14 cellular contexts compared by ENCODE assay signal in the genomic region with DNA sequence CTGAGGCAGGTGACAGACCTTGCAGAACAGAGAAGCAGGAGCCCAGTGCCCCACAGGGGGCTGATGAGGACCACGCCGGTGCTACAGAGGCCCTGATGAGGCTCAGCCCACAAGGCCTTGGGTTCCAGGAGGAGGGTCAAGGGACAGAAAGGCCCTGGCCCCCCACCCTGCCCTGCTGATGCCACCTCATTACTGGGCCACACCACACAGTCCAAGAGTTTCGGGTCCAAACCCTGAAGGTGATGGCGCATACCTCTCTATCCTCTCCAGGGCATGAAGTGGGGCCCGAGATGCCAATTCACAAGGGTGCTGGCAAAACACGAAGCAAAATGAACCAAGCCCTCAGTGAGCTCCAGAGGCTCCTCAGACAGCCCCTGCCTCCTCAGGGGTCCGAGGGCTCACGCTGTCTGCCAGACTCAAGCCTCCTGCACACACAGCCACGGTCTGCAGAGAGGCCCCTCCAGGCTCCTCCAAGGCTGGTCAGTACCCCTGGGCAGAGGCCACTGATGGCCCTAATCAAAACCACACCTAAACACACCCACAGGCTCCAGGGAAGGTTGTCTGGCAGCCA. TPM values are rescaled to one million over a fixed set of nuclear protein-coding genes. Genes with fewer than 3 reads are reported as not detected.
DNase-seq lines count a peak whose midpoint lies in the region; ATAC-seq and TF ChIP-seq lines count a peak whose summit lies in the region.
"Had no signal": no experiment of that assay in that cellular context is flagged by ENCODE, and none has a peak within 500 bp of the region (broad histone marks: within the 10 kb centered on the region; RNA-seq: fewer than 3 reads in every experiment).

No MANE protein-coding gene starts in this region.

- H3K4me1 Mint-ChIP-seq in activated naive CD4-positive, alpha-beta T cell treated with anti-CD3 and anti-CD28 coated beads, Interleukin-2, amount 10 ng/mL, durations not matched to agents 7 days and 5 days: peaks cover 22% of the 10 kb centered on the region
- peaks cover 2% of the 10 kb centered on the region for H3K4me1 Mint-ChIP-seq in activated naive CD4-positive, alpha-beta T cell treated with anti-CD3 and anti-CD28 coated beads for 36 hours (ENCODE audit: low read depth)
- H3K4me1 Mint-ChIP-seq: neural progenitor cell had no signal

- no peaks in the 10 kb centered on the region for H3K36me3 ChIP-seq in lower lobe of right lung
- H3K36me3 ChIP-seq: neural progenitor cell had no signal

- intact Hi-C loops in activated naive CD4-positive, alpha-beta T cell treated with anti-CD3 and anti-CD28 coated beads for 36 hours (cut with micrococcal nuclease): no loop called here
- intact Hi-C loops in dorsolateral prefrontal cortex (cut with DNase I) (no loop called here), lower lobe of right lung (cut with DNase I) (no loop called here)

- DNase-seq in activated naive CD4-positive, alpha-beta T cell treated with anti-CD3 and anti-CD28 coated beads, Interleukin-2, amount 10 ng/mL, durations not matched to agents 7 days and 5 days: peak; percentile 19
- DNase-seq in activated naive CD4-positive, alpha-beta T cell treated with anti-CD3 and anti-CD28 coated beads for 36 hours: no peak
- DNase-seq in dorsolateral prefrontal cortex: peak in 6 of 10 donors; percentile 2 to 26 (median 16)
- DNase-seq in lower lobe of right lung: peak; percentile 36
- DNase-seq in ureter (ENCODE audit: low spot score): peak; percentile 33
- DNase-seq in substantia nigra (lab: John Stamatoyannopoulos, UW): no peak
- no peak for DNase-seq in NK-92 (lab: John Stamatoyannopoulos, UW; ENCODE audit: unreplicated experiment)
- no peak for DNase-seq in SIG-M5 (lab: John Stamatoyannopoulos, UW)
- DNase-seq: GDM1, NCI-H2029 treated with DMSO at 0.1 percent for 48 hours, NCI-H526 had no signal

- no peak for TF ChIP-seq CTCF in dorsolateral prefrontal cortex (IDR thresholded peaks at IDR 0.05 in 54 of 56, conservative IDR thresholded peaks at IDR 0.05 in 2 of 56; ENCODE audit: low read depth in 1 of 56, partially characterized antibody in 56 of 56)
- TF ChIP-seq CTCF in lower lobe of right lung (IDR thresholded peaks at IDR 0.05): no peak

- H3K9me3 ChIP-seq in lower lobe of right lung: no peaks in the 10 kb centered on the region

- H3K27ac ChIP-seq in dorsolateral prefrontal cortex (no peak overlapping the region), lower lobe of right lung (no peak overlapping the region), substantia nigra (ENCODE audit: low read depth, low read length, poor library complexity, severe bottlenecking) (no peak overlapping the region)
- H3K27ac ChIP-seq: neural progenitor cell had no signal

- no peaks in the 10 kb centered on the region for H3K4me1 ChIP-seq in lower lobe of right lung
- H3K4me1 ChIP-seq: neural progenitor cell had no signal

- H3K27me3 ChIP-seq in dorsolateral prefrontal cortex (peaks cover 0 to 26% (median 10%) of the 10 kb centered on the region in 45 donors), lower lobe of right lung (ENCODE audit: low read depth) (peaks cover 23% of the 10 kb centered on the region)

- no peak for ATAC-seq in lower lobe of right lung
- ATAC-seq: stimulated activated memory B cell treated with anti-CD40 and anti-IgM and Interleukin-4, amounts not matched to agents 10 μg/mL and 1 μg/mL and 100 μg/mL, for 72 hours had no signal

- H3K4me3 ChIP-seq in dorsolateral prefrontal cortex (no peak overlapping the region), lower lobe of right lung (no peak overlapping the region)
- H3K4me3 ChIP-seq: neural progenitor cell had no signal

- no peak overlapping the region for H3K27ac Mint-ChIP-seq in activated naive CD4-positive, alpha-beta T cell treated with anti-CD3 and anti-CD28 coated beads, Interleukin-2, amount 10 ng/mL, durations not matched to agents 7 days and 5 days
- H3K27ac Mint-ChIP-seq in activated naive CD4-positive, alpha-beta T cell treated with anti-CD3 and anti-CD28 coated beads for 36 hours: no peak overlapping the region
- H3K27ac Mint-ChIP-seq: memory B cell; neural progenitor cell; stimulated activated memory B cell treated with anti-CD40 and anti-IgM and Interleukin-4, amounts not matched to agents 10 μg/mL and 1 μg/mL and 100 μg/mL, for 72 hours had no signal

- CTCF ChIA-PET in activated naive CD4-positive, alpha-beta T cell treated with anti-CD3 and anti-CD28 coated beads, Interleukin-2, amount 10 ng/mL, durations not matched to agents 7 days and 5 days (lab: Charles Lee): no interaction called here
- CTCF ChIA-PET in activated naive CD4-positive, alpha-beta T cell treated with anti-CD3 and anti-CD28 coated beads for 36 hours (lab: Charles Lee): no interaction called here

- no peaks in the 10 kb centered on the region for H3K36me3 Mint-ChIP-seq in activated naive CD4-positive, alpha-beta T cell treated with anti-CD3 and anti-CD28 coated beads, Interleukin-2, amount 10 ng/mL, durations not matched to agents 7 days and 5 days
- H3K36me3 Mint-ChIP-seq in activated naive CD4-positive, alpha-beta T cell treated with anti-CD3 and anti-CD28 coated beads for 36 hours (ENCODE audit: low read depth): no peaks in the 10 kb centered on the region
- H3K36me3 Mint-ChIP-seq: memory B cell; neural progenitor cell; stimulated activated memory B cell treated with anti-CD40 and anti-IgM and Interleukin-4, amounts not matched to agents 10 μg/mL and 1 μg/mL and 100 μg/mL, for 72 hours had no signal

- no peaks in the 10 kb centered on the region for H3K9me3 Mint-ChIP-seq in activated naive CD4-positive, alpha-beta T cell treated with anti-CD3 and anti-CD28 coated beads, Interleukin-2, amount 10 ng/mL, durations not matched to agents 7 days and 5 days
- peaks cover 1% of the 10 kb centered on the region for H3K9me3 Mint-ChIP-seq in activated naive CD4-positive, alpha-beta T cell treated with anti-CD3 and anti-CD28 coated beads for 36 hours
- H3K9me3 Mint-ChIP-seq: memory B cell; stimulated activated memory B cell treated with anti-CD40 and anti-IgM and Interleukin-4, amounts not matched to agents 10 μg/mL and 1 μg/mL and 100 μg/mL, for 72 hours had no signal

- peaks cover 65% of the 10 kb centered on the region for H3K27me3 Mint-ChIP-seq in activated naive CD4-positive, alpha-beta T cell treated with anti-CD3 and anti-CD28 coated beads, Interleukin-2, amount 10 ng/mL, durations not matched to agents 7 days and 5 days
- peaks cover 20% of the 10 kb centered on the region for H3K27me3 Mint-ChIP-seq in activated naive CD4-positive, alpha-beta T cell treated with anti-CD3 and anti-CD28 coated beads for 36 hours (ENCODE audit: low read depth)

- H3K4me3 Mint-ChIP-seq in activated naive CD4-positive, alpha-beta T cell treated with anti-CD3 and anti-CD28 coated beads, Interleukin-2, amount 10 ng/mL, durations not matched to agents 7 days and 5 days: no peak overlapping the region
- no peak overlapping the region for H3K4me3 Mint-ChIP-seq in activated naive CD4-positive, alpha-beta T cell treated with anti-CD3 and anti-CD28 coated beads for 36 hours
- H3K4me3 Mint-ChIP-seq: memory B cell; neural progenitor cell; stimulated activated memory B cell treated with anti-CD40 and anti-IgM and Interleukin-4, amounts not matched to agents 10 μg/mL and 1 μg/mL and 100 μg/mL, for 72 hours had no signal

RNA-seq across cellular contexts. Expression of a gene that starts 32.3 kb away (rescaled TPM):
- not detected for total RNA-seq in activated naive CD4-positive, alpha-beta T cell treated with anti-CD3 and anti-CD28 coated beads for 36 hours
- total RNA-seq in dorsolateral prefrontal cortex: 10 to 100 TPM; 16.3 to 54.4 (median 39.2) TPM
- total RNA-seq in lower lobe of right lung: 2.7 TPM
- 4.0 TPM for total RNA-seq in ureter

Comparison
In these comparisons a context has a peak if more than half of its experiments do, and no peak if none do; other contexts are left out.
1. DNase-seq: peak in activated naive CD4-positive, alpha-beta T cell treated with anti-CD3 and anti-CD28 coated beads, Interleukin-2, amount 10 ng/mL, durations not matched to agents 7 days and 5 days (single experiment), dorsolateral prefrontal cortex (6 of 10), lower lobe of right lung (single experiment) and ureter (single experiment); none in activated naive CD4-positive, alpha-beta T cell treated with anti-CD3 and anti-CD28 coated beads for 36 hours (single experiment), substantia nigra (0 of 49), NK-92 (single experiment) and SIG-M5 (single experiment).